ENCODE assay signal across 10 cellular contexts in genomic region chr3:114824014-114824413, GRCh38.
"Had no signal": no experiment of that assay in that cellular context is flagged by ENCODE, and none has a peak within 500 bp of the region (broad histone marks: within the 10 kb centered on the region; RNA-seq: fewer than 3 reads in every experiment).

No MANE protein-coding gene starts in this region.

- ATAC-seq: GM23338 had no signal

- DNase-seq: GM23248, GOT3, H7, H9, HCEC 1CT, HFFc6 had no signal

- H3K27ac ChIP-seq: GM23248 had no signal

- H3K4me2 ChIP-seq: GM23338 had no signal

- H3K4me3 ChIP-seq: GM23248, GM23338, HAP-1 had no signal

- H3K9ac ChIP-seq: GM23248 had no signal

- H2AFZ ChIP-seq: GM23248, GM23338 had no signal

- H3K9me3 ChIP-seq: HAP-1 had no signal

- H3K36me3 ChIP-seq: HAP-1 had no signal

- FAIRE-seq: H1, H54 had no signal
